ENCODE assay signal across 13 cellular contexts in the genomic region with DNA sequence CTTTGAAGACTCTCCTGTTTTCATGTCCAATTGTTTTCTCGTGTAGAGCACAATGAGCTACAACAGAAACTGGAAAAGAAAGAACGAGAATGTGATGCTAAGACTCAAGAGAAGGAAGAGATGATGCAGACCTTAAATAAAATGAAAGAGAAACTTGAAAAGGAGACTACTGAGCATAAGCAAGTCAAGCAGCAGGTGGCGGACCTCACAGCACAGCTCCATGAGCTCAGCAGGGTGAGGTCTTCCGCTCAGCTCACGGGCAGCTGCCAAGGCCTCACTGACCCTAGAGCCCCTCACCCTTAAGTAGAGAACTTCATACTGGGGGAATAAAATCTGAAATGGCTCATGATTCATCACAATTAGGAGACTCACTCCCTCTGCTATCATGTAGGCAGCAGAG.
DNase-seq lines count a peak whose midpoint lies in the region; ATAC-seq and TF ChIP-seq lines count a peak whose summit lies in the region.
"Had no signal": no experiment of that assay in that cellular context is flagged by ENCODE, and none has a peak within 500 bp of the region (broad histone marks: within the 10 kb centered on the region; RNA-seq: fewer than 3 reads in every experiment).

No MANE protein-coding gene starts in this region.

- ATAC-seq in GM21447 (IDR thresholded peaks at IDR 0.05; ENCODE audit: unreplicated experiment) (peak; percentile 95), left ventricle myocardium superior (peak; percentile 23), HG03196 (IDR thresholded peaks at IDR 0.05; ENCODE audit: unreplicated experiment) (no peak), GM18861 (IDR thresholded peaks at IDR 0.05; ENCODE audit: unreplicated experiment) (no peak)

- H3K79me1 ChIP-seq in mesendoderm (ENCODE audit: low read length): no peaks in the 10 kb centered on the region

- no peak overlapping the region for H2BK120ac ChIP-seq in mesendoderm (ENCODE audit: low read depth, low read length)

- H3K36me3 ChIP-seq in HUES6 (ENCODE audit: control insufficient read depth, insufficient read depth, low read length): peaks cover 9% of the 10 kb centered on the region
- H3K36me3 ChIP-seq in mesendoderm (ENCODE audit: control insufficient read depth, insufficient read depth, low read length): no peaks in the 10 kb centered on the region

- no peak overlapping the region for H3K4me2 ChIP-seq in mesendoderm (ENCODE audit: low read length)

- no peak overlapping the region for H4K5ac ChIP-seq in mesendoderm (ENCODE audit: low read length)

- peak overlapping the region; percentile 61 for H3K27ac ChIP-seq in HUES6 (ENCODE audit: low read depth, low read length)
- no peak overlapping the region for H3K27ac ChIP-seq in mesendoderm (ENCODE audit: low read depth, low read length)
- H3K27ac ChIP-seq: HL-60 had no signal

- H3K9ac ChIP-seq in HUES6 (ENCODE audit: low read length) (no peak overlapping the region), mesendoderm (ENCODE audit: low read length) (no peak overlapping the region)

- no peak overlapping the region for H2BK15ac ChIP-seq in mesendoderm (replicated peaks; ENCODE audit: low read depth)

- DNase-seq in GM12865 (ENCODE audit: low read depth) (peak; percentile 49), left ventricle myocardium superior (peak; percentile 46), mesendoderm (no peak), NCI-H446 (lab: John Stamatoyannopoulos, UW) (no peak)
- DNase-seq: activated T-cell treated with anti-CD3 and anti-CD28 coated beads, Interleukin-2, amount 50 U/mL, for 48 hours; NCI-H146; OCI-M1; stimulated activated CD8-positive, alpha-beta memory T cell treated with anti-CD3 and anti-CD28 coated beads, Interleukin-4, amount 100 ng/mL, for 48 hours had no signal

- no peak overlapping the region for H2BK5ac ChIP-seq in mesendoderm (ENCODE audit: low read length)

- no peak overlapping the region for H3K23ac ChIP-seq in mesendoderm (ENCODE audit: low read length)

- no peak overlapping the region for H4K8ac ChIP-seq in mesendoderm (ENCODE audit: low read depth, low read length)

- no peak overlapping the region for H3K4ac ChIP-seq in mesendoderm (ENCODE audit: low read depth, low read length)

- H3K18ac ChIP-seq in mesendoderm (ENCODE audit: low read length): no peak overlapping the region

- no peak overlapping the region for H3K4me3 ChIP-seq in GM12865 (ENCODE audit: low read depth, low read length)
- H3K4me3 ChIP-seq in HUES6 (ENCODE audit: low read depth, low read length): no peak overlapping the region
- H3K4me3 ChIP-seq in mesendoderm (ENCODE audit: low read length): no peak overlapping the region

- H3K79me2 ChIP-seq in mesendoderm (ENCODE audit: control insufficient read depth, insufficient read depth, low read length): no peaks in the 10 kb centered on the region

- peak; percentile 12 for TF ChIP-seq CTCF in GM12865 (IDR thresholded peaks at IDR 0.05; ENCODE audit: insufficient read depth, low read depth, low read length, missing control alignments)

- H3K27me3 ChIP-seq in HUES6 (ENCODE audit: control insufficient read depth, insufficient read depth, low read length): no peaks in the 10 kb centered on the region
- H3K27me3 ChIP-seq in mesendoderm (ENCODE audit: insufficient read depth, low read length, poor library complexity): no peaks in the 10 kb centered on the region

- no CpG with 5 or more reads among the region's 5 CpGs for WGBS in mesendoderm (ENCODE audit: extremely low coverage, insufficient coverage, low lambda C conversion rate)

- no peak overlapping the region for H3K56ac ChIP-seq in mesendoderm (ENCODE audit: low read length)

- H3K4me1 ChIP-seq in HUES6 (ENCODE audit: control insufficient read depth, insufficient read depth, low read length) (peaks cover 48% of the 10 kb centered on the region), mesendoderm (ENCODE audit: control insufficient read depth, low read depth, low read length) (no peaks in the 10 kb centered on the region)

- no peak overlapping the region for H2AK5ac ChIP-seq in mesendoderm (ENCODE audit: low read length)

- intact Hi-C loops in left ventricle myocardium superior (cut with micrococcal nuclease): loop anchor here (10.0 kb wide), 2 partner anchors 94 to 146 kb away; a partner anchor contains a TSS

- H3K9me3 ChIP-seq in HUES6 (ENCODE audit: control insufficient read depth, insufficient read depth, low read depth, low read length): no peaks in the 10 kb centered on the region

Comparison
In these comparisons a context has a peak if more than half of its experiments do, and no peak if none do; other contexts are left out.
1. DNase-seq: peak in GM12865 (single experiment) and left ventricle myocardium superior (single experiment); none in mesendoderm (single experiment) and NCI-H446 (0 of 2).
2. ATAC-seq: peak in GM21447 (single experiment) and left ventricle myocardium superior (single experiment); none in HG03196 (single experiment) and GM18861 (single experiment).